ENCODE assay signal across 8 cellular contexts in genomic region chr5:139565411-139566305, GRCh38. TPM values are rescaled to one million over a fixed set of nuclear protein-coding genes. Genes with fewer than 3 reads are reported as not detected.
A peak's percentile ranks its signal among the peaks of the same experiment; 100 is the strongest.
DNase-seq lines count a peak whose midpoint lies in the region; ATAC-seq and TF ChIP-seq lines count a peak whose summit lies in the region.

No MANE protein-coding gene starts in this region.

- intact Hi-C loops in stomach (cut with DNase I; ENCODE audit: low total_unique reads): no loop called here

- TF ChIP-seq CTCF in stomach (IDR thresholded peaks at IDR 0.05): no peak

- TF ChIP-seq POLR2A in stomach (IDR thresholded peaks at IDR 0.05): no peak

- 67 to 72% (median 71%) methylated on average over 6 of the region's 6 CpGs for WGBS in stomach, 5 donors

- peak; percentile 58 for DNase-seq in CD1c-positive myeloid dendritic cell (ENCODE audit: extremely low spot score)
- peak; percentile 95 for DNase-seq in Kasumi-1 (lab: John Stamatoyannopoulos, UW)
- DNase-seq in activated CD8-positive, alpha-beta memory T cell treated with anti-CD3 and anti-CD28 coated beads, Interleukin-2, amount 50 U/mL, for 1 hour (ENCODE audit: extremely low read depth): peak; percentile 39
- DNase-seq in germinal center (ENCODE audit: low spot score): peak; percentile 83
- no peak for DNase-seq in stomach
- DNase-seq in NCI-H128 (lab: John Stamatoyannopoulos, UW; ENCODE audit: unreplicated experiment): no peak
- DNase-seq in NK-92 (lab: John Stamatoyannopoulos, UW; ENCODE audit: unreplicated experiment): no peak

- H3K36me3 ChIP-seq in stomach: peaks cover 0 to 20% (median 18%) of the 10 kb centered on the region in 4 donors

- TF ChIP-seq EP300 in stomach (IDR thresholded peaks at IDR 0.05): no peak

- H3K4me3 ChIP-seq in stomach: peak overlapping the region in 1 of 4 donors; percentile 13

- no peaks in the 10 kb centered on the region for H3K9me3 ChIP-seq in stomach

- ATAC-seq in GM19452 (IDR thresholded peaks at IDR 0.05; ENCODE audit: unreplicated experiment): peak; percentile 32

- H3K27ac ChIP-seq in stomach: peak overlapping the region; percentile 8 to 59 (median 46)

- peaks cover 44 to 86% (median 69%) of the 10 kb centered on the region in 4 donors for H3K4me1 ChIP-seq in stomach

- H3K27me3 ChIP-seq in stomach: no peaks in the 10 kb centered on the region

RNA-seq across cellular contexts. Expression of gene UBE2D2, which starts 4.5 kb away (rescaled TPM):
- 100 to 1,000 TPM in 1 of 5 donors, 10 to 100 TPM in 4; 29.8 to 220 (median 76.0) TPM for total RNA-seq in stomach
- 100 to 1,000 TPM in 1 of 3 donors, 10 to 100 TPM in 2; 66.4 to 106 (median 75.1) TPM for polyA plus RNA-seq in stomach

Comparison
In these comparisons a context has a peak if more than half of its experiments do, and no peak if none do; other contexts are left out.
1. DNase-seq: peak in CD1c-positive myeloid dendritic cell (single experiment), Kasumi-1 (2 of 2), activated CD8-positive, alpha-beta memory T cell treated with anti-CD3 and anti-CD28 coated beads, Interleukin-2, amount 50 U/mL, for 1 hour (single experiment) and germinal center (single experiment); none in stomach (single experiment), NCI-H128 (single experiment) and NK-92 (single experiment).